ENCODE assay signal across 1 cellular context in genomic region chr10:79928028-79928583, GRCh38.
TF ChIP-seq lines count a peak whose summit lies in the region.

No MANE protein-coding gene starts in this region.

TF ChIP-seq in H1, 55 proteins besides CTCF, POLR2A, EP300 and RAD21:
- TF ChIP-seq EGR1 (IDR thresholded peaks at IDR 0.05; ENCODE audit: borderline replicate concordance, low read depth, low read length) (no peak), RBBP5 (IDR thresholded peaks at IDR 0.05; ENCODE audit: borderline replicate concordance, low read depth, low read length) (no peak), ZNF274 (IDR thresholded peaks at IDR 0.05; ENCODE audit: borderline replicate concordance, extremely low read depth, low read length) (no peak)
